In the genomic region with DNA sequence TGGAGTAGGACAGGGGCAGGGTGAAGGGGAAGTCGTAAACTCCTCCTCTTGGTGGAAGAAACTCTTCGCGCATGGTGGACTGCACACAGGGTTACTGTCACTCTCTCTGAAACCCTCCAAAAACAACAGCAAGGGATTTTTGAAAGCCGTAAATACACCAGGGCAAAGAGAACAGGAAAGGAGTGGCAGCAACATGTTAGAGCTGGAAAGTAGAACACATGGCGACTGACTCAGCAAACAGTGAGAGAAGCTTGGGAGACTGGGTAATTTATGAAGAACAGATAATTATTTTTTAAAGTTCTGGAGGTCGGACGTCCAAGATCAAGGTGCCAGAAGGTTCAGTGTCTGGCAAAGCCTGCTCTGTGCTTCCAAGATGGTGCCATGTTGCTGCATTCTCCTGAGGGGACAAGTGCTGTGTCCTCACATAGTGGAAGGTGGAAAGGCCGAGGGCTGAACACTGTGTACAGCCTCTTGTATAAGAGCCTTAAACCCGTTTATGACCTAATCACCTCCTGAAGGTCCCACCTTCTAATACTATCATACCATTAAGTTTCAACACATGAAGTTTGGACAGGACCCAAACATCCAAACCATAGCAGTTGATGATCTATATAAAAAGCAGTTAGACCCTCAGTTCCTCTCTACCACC, we compare ENCODE assay signal across 34 cellular contexts. TPM values are rescaled to one million over a fixed set of nuclear protein-coding genes. Genes with fewer than 3 reads are reported as not detected.
"Had no signal": no experiment of that assay in that cellular context is flagged by ENCODE, and none has a peak within 500 bp of the region (broad histone marks: within the 10 kb centered on the region; RNA-seq: fewer than 3 reads in every experiment).

No MANE protein-coding gene starts in this region.

- H3K4me1 Mint-ChIP-seq: activated CD4-positive, alpha-beta T cell treated with anti-CD3 and anti-CD28 coated beads for 36 hours; activated CD8-positive, alpha-beta memory T cell treated with anti-CD3 and anti-CD28 coated beads, Interleukin-2, amount 10 ng/mL, durations not matched to agents 7 days and 5 days had no signal

- H3K27ac ChIP-seq: lower lobe of right lung, ovary, right lobe of liver, tibial nerve had no signal

- H3K4me1 ChIP-seq: lower lobe of right lung, right lobe of liver, tibial nerve had no signal

- H3K36me3 ChIP-seq: lower lobe of right lung, ovary, right lobe of liver, tibial nerve had no signal

- H3K4me3 Mint-ChIP-seq: activated CD4-positive, alpha-beta T cell treated with anti-CD3 and anti-CD28 coated beads for 36 hours; activated CD8-positive, alpha-beta memory T cell treated with anti-CD3 and anti-CD28 coated beads, Interleukin-2, amount 10 ng/mL, durations not matched to agents 7 days and 5 days; activated CD8-positive, alpha-beta T cell treated with anti-CD3 and anti-CD28 coated beads, Interleukin-2, amount 10 ng/mL, durations not matched to agents 7 days and 5 days; activated naive CD8-positive, alpha-beta T cell; activated T-cell treated with anti-CD3 and anti-CD28 coated beads, Interleukin-2, amount 50 U/mL, for 72 hours; T-helper 2 cell treated with Interferon-gamma antibody and Interleukin-4, amounts not matched to agents 5 μg/mL and 100 μg/mL, for 36 hours had no signal

- H3K36me3 Mint-ChIP-seq: activated CD8-positive, alpha-beta memory T cell treated with anti-CD3 and anti-CD28 coated beads, Interleukin-2, amount 10 ng/mL, durations not matched to agents 7 days and 5 days; activated naive CD8-positive, alpha-beta T cell had no signal

- DNase-seq: activated CD4-positive, alpha-beta T cell treated with anti-CD3 and anti-CD28 coated beads for 36 hours; activated CD4-positive, CD25-positive, alpha-beta regulatory T cell; activated CD8-positive, alpha-beta memory T cell treated with anti-CD3 and anti-CD28 coated beads, Interleukin-2, amount 10 ng/mL, durations not matched to agents 7 days and 5 days; activated CD8-positive, alpha-beta T cell treated with anti-CD3 and anti-CD28 coated beads, Interleukin-2, amount 10 ng/mL, durations not matched to agents 7 days and 5 days; activated naive CD4-positive, alpha-beta T cell treated with Interleukin-2 at 50 U/mL for 16 hours; activated T-cell treated with anti-CD3 and anti-CD28 coated beads, Interleukin-2, amount 50 U/mL, for 72 hours; anterior cingulate cortex; effector CD8-positive, alpha-beta T cell; erythroblast; hippocampal formation; kidney glomerular epithelial cell; lower lobe of right lung; mucosa of descending colon; ovary; stimulated activated CD4-positive, alpha-beta T cell treated with anti-CD3 and anti-CD28 coated beads, Interleukin-2, amount 100 ng/mL, for 48 hours; stimulated activated naive CD4-positive, alpha-beta T cell treated with Interleukin-2 at 50 U/mL for 16 hours; T-helper 1 cell had no signal

- H3K4me3 ChIP-seq: lower lobe of right lung, mucosa of descending colon, ovary, right lobe of liver, tibial nerve had no signal

- H3K9me3 ChIP-seq: ovary, right lobe of liver had no signal

- H3K27ac Mint-ChIP-seq: activated CD4-positive, alpha-beta T cell treated with anti-CD3 and anti-CD28 coated beads for 36 hours; activated CD8-positive, alpha-beta memory T cell treated with anti-CD3 and anti-CD28 coated beads, Interleukin-2, amount 10 ng/mL, durations not matched to agents 7 days and 5 days; activated CD8-positive, alpha-beta T cell treated with anti-CD3 and anti-CD28 coated beads, Interleukin-2, amount 10 ng/mL, durations not matched to agents 7 days and 5 days; activated naive CD8-positive, alpha-beta T cell; activated T-cell treated with anti-CD3 and anti-CD28 coated beads, Interleukin-2, amount 50 U/mL, for 72 hours; progenitor cell of endocrine pancreas; T-helper 2 cell treated with Interferon-gamma antibody and Interleukin-4, amounts not matched to agents 5 μg/mL and 100 μg/mL, for 36 hours had no signal

- ATAC-seq: activated CD4-positive, alpha-beta T cell treated with anti-CD3 and anti-CD28 coated beads for 36 hours; activated CD8-positive, alpha-beta memory T cell treated with anti-CD3 and anti-CD28 coated beads, Interleukin-2, amount 10 ng/mL, durations not matched to agents 7 days and 5 days; activated CD8-positive, alpha-beta T cell treated with anti-CD3 and anti-CD28 coated beads, Interleukin-2, amount 10 ng/mL, durations not matched to agents 7 days and 5 days; activated T-cell treated with anti-CD3 and anti-CD28 coated beads, Interleukin-2, amount 50 U/mL, for 72 hours; left lobe of liver; lower lobe of right lung; mucosa of descending colon; right lobe of liver had no signal

- H3K27me3 ChIP-seq: ovary, right lobe of liver, tibial nerve had no signal

RNA-seq across cellular contexts. Expression of gene C10orf53, which starts 22.5 kb away (rescaled TPM):
- total RNA-seq: activated CD4-positive, alpha-beta T cell treated with anti-CD3 and anti-CD28 coated beads for 36 hours; activated CD8-positive, alpha-beta memory T cell treated with anti-CD3 and anti-CD28 coated beads, Interleukin-2, amount 10 ng/mL, durations not matched to agents 7 days and 5 days; activated CD8-positive, alpha-beta T cell treated with anti-CD3 and anti-CD28 coated beads, Interleukin-2, amount 10 ng/mL, durations not matched to agents 7 days and 5 days; activated T-cell treated with anti-CD3 and anti-CD28 coated beads, Interleukin-2, amount 50 U/mL, for 72 hours; dermis microvascular lymphatic vessel endothelial cell; fibroblast of lung; fibroblast of villous mesenchyme; left lobe of liver; lower lobe of right lung; mesenteric fat pad; mucosa of descending colon; myocyte; ovary; progenitor cell of endocrine pancreas; renal cortical epithelial cell; right lobe of liver; skeletal muscle tissue; temporal lobe; tibial nerve; ureter had no signal
- polyA plus RNA-seq: adipose tissue, fibroblast of lung, neural cell, ovary had no signal

RNA-seq across cellular contexts. Expression of gene CHAT, which starts 43.1 kb away (rescaled TPM):
- total RNA-seq: activated CD4-positive, alpha-beta T cell treated with anti-CD3 and anti-CD28 coated beads for 36 hours; activated CD8-positive, alpha-beta memory T cell treated with anti-CD3 and anti-CD28 coated beads, Interleukin-2, amount 10 ng/mL, durations not matched to agents 7 days and 5 days; activated CD8-positive, alpha-beta T cell treated with anti-CD3 and anti-CD28 coated beads, Interleukin-2, amount 10 ng/mL, durations not matched to agents 7 days and 5 days; dermis microvascular lymphatic vessel endothelial cell; fibroblast of lung; fibroblast of villous mesenchyme; left lobe of liver; lower lobe of right lung; mesenteric fat pad; myocyte; ovary; progenitor cell of endocrine pancreas; renal cortical epithelial cell; right lobe of liver; skeletal muscle tissue; temporal lobe; tibial nerve; ureter had no signal
- polyA plus RNA-seq: adipose tissue, fibroblast of lung, neural cell, ovary had no signal

RNA-seq across cellular contexts. Expression of gene SLC18A3, which starts 46.9 kb away (rescaled TPM):
- total RNA-seq: activated CD4-positive, alpha-beta T cell treated with anti-CD3 and anti-CD28 coated beads for 36 hours; activated CD8-positive, alpha-beta memory T cell treated with anti-CD3 and anti-CD28 coated beads, Interleukin-2, amount 10 ng/mL, durations not matched to agents 7 days and 5 days; activated CD8-positive, alpha-beta T cell treated with anti-CD3 and anti-CD28 coated beads, Interleukin-2, amount 10 ng/mL, durations not matched to agents 7 days and 5 days; activated T-cell treated with anti-CD3 and anti-CD28 coated beads, Interleukin-2, amount 50 U/mL, for 72 hours; dermis microvascular lymphatic vessel endothelial cell; fibroblast of lung; left lobe of liver; lower lobe of right lung; mesenteric fat pad; myocyte; ovary; progenitor cell of endocrine pancreas; right lobe of liver; skeletal muscle tissue; temporal lobe; tibial nerve; ureter had no signal
- polyA plus RNA-seq: fibroblast of lung, neural cell, ovary had no signal
